7 cellular contexts compared by ENCODE assay signal in genomic region chr4:10298681-10299080, GRCh38.
"Had no signal": no experiment of that assay in that cellular context is flagged by ENCODE, and none has a peak within 500 bp of the region (broad histone marks: within the 10 kb centered on the region; RNA-seq: fewer than 3 reads in every experiment).

No MANE protein-coding gene starts in this region.

- DNase-seq: IMR-90, KBM-7, KG1 had no signal

- H3K4me3 ChIP-seq: K562 had no signal

- FAIRE-seq: HepG2, HTR-8/SVneo, K562 had no signal

- H3K27ac ChIP-seq: HL-60 had no signal
